In the genomic region with DNA sequence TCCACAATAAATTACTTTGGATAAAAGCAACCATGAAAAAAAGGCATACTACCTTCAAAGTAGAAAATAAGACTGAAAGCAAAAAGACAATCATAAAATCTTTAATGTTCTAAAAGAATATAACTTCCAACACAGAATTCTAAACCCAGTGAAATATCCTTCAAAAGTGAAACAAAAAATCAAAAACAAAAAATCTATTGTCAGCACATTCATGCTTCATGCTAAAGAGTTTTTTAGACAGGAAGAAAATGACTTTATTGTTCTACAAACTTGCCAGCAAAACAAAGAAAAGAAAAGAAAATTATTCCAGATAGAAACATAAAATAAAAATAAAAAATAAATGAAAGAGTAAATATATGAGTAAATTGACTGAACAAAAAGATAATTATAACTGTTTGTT, we compare ENCODE assay signal across 20 cellular contexts.
"Had no signal": no experiment of that assay in that cellular context is flagged by ENCODE, and none has a peak within 500 bp of the region (broad histone marks: within the 10 kb centered on the region; RNA-seq: fewer than 3 reads in every experiment).

No MANE protein-coding gene starts in this region.

- FAIRE-seq: endothelial cell of umbilical vein, islet of Langerhans, keratinocyte had no signal

- H3K27me3 ChIP-seq: colonic mucosa, esophagus muscularis mucosa, foreskin keratinocyte, gastrocnemius medialis, heart right ventricle, left lung had no signal

- ATAC-seq: foreskin keratinocyte, gastrocnemius medialis, heart right ventricle, left cardiac atrium, left lung, left ventricle myocardium superior had no signal

- H3K4me3 ChIP-seq: colonic mucosa, esophagus muscularis mucosa, gastrocnemius medialis, heart right ventricle, left lung, lung had no signal

- H3K9me3 ChIP-seq: colonic mucosa, gastrocnemius medialis had no signal

- H3K36me3 ChIP-seq: colonic mucosa, esophagus muscularis mucosa, gastrocnemius medialis, heart right ventricle, left lung had no signal

- H3K4me1 ChIP-seq: colonic mucosa, esophagus muscularis mucosa, foreskin keratinocyte, gastrocnemius medialis, heart right ventricle, left lung had no signal

- H3K27ac ChIP-seq: colonic mucosa, esophagus muscularis mucosa, foreskin keratinocyte, gastrocnemius medialis, heart right ventricle, left lung had no signal

- DNase-seq: colonic mucosa; cortex of kidney; effector memory CD4-positive, alpha-beta T cell; foreskin keratinocyte; gastrocnemius medialis; glutamatergic neuron; head of caudate nucleus; heart right ventricle; hippocampal formation; left cardiac atrium; left lung; left ventricle myocardium superior; mammary epithelial cell; mesendoderm; midbrain had no signal
